8 cellular contexts compared by ENCODE assay signal in the genomic region with DNA sequence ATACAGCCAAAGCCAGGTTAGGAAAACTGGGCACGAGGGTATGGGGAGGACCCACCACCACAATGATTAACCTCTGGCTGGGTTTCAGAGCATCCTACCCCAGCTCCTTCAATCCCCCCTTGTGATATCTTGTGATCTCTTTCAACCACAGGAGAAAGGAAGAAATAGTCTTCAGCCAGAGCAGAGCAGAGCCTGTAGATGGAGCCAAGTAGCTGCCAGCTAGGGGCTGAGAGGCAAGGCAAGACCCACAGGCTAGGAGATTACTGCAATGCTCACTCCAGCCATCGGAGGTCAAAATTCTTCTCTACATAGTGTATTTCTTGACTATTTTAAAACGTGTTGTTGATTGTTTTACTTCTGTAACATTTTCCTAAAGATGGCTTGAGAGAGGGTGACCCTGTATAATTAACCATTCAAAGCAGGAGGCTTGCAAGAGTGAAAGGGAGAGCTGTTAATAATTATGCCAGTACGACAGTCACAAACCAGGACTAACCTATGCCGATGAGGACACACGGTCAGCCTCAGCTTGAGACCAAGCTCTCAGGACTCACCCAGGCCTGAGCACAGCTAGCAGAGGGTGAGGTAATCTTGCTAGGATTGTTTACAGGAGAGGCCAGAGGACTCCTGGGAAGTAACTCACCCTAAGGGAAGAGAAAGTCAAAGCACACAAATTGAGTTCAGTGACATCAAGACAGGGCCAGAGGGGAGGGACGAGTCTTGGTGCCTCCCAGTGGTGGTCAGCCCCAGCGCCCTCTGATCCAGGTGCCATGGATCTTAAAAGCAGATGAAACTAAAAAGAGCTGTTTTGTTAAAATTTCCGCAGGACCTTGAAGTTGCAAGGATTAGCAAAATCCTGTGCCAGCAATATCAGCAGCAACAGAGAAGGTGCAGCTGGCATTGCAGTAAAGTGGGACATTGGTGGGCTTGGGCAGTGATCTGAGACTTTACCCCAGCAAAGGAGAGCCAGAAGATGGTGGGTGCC. TPM values are rescaled to one million over a fixed set of nuclear protein-coding genes. Genes with fewer than 3 reads are reported as not detected.
A peak's percentile ranks its signal among the peaks of the same experiment; 100 is the strongest.
DNase-seq lines count a peak whose midpoint lies in the region; ATAC-seq and TF ChIP-seq lines count a peak whose summit lies in the region.

No MANE protein-coding gene starts in this region.

- ATAC-seq in HG02938 (IDR thresholded peaks at IDR 0.05; ENCODE audit: unreplicated experiment) (peak; percentile 65), GM21529 (IDR thresholded peaks at IDR 0.05; ENCODE audit: unreplicated experiment) (no peak)
- ATAC-seq in activated naive CD8-positive, alpha-beta T cell treated with anti-CD3 and anti-CD28 coated beads, Interleukin-2, amount 50 U/mL, for 24 hours, result peak; percentile 82

- intact Hi-C loops in left ventricle myocardium inferior (cut with micrococcal nuclease), result no loop called here

- peak overlapping the region; percentile 2 for H3K27ac ChIP-seq in left ventricle myocardium inferior (replicated peaks)

- TF ChIP-seq CTCF in left ventricle myocardium inferior (IDR thresholded peaks at IDR 0.05; ENCODE audit: borderline replicate concordance), result peak; percentile 55

- H3K36me3 ChIP-seq in left ventricle myocardium inferior, result no peaks in the 10 kb centered on the region

- peaks cover 44% of the 10 kb centered on the region for H3K4me1 ChIP-seq in left ventricle myocardium inferior

- H3K36me3 Mint-ChIP-seq in activated naive CD8-positive, alpha-beta T cell treated with anti-CD3 and anti-CD28 coated beads, Interleukin-2, amount 50 U/mL, for 24 hours (ENCODE audit: low read depth), result no peaks in the 10 kb centered on the region

- H3K9me3 ChIP-seq in left ventricle myocardium inferior (replicated peaks), result no peaks in the 10 kb centered on the region

- H3K27me3 ChIP-seq in left ventricle myocardium inferior (ENCODE audit: low read depth), result peaks cover 2% of the 10 kb centered on the region

- H3K4me3 Mint-ChIP-seq in activated naive CD8-positive, alpha-beta T cell treated with anti-CD3 and anti-CD28 coated beads, Interleukin-2, amount 50 U/mL, for 24 hours, result no peak overlapping the region

- peak; percentile 70 for DNase-seq in SIG-M5 treated with dmso at 0.1 percent for 504 hours (lab: John Stamatoyannopoulos, UW; ENCODE audit: unreplicated experiment)
- DNase-seq in SIG-M5 (lab: John Stamatoyannopoulos, UW), result no peak
- peak; percentile 51 for DNase-seq in NCI-H82 (lab: John Stamatoyannopoulos, UW)
- peak; percentile 18 for DNase-seq in activated naive CD8-positive, alpha-beta T cell treated with anti-CD3 and anti-CD28 coated beads, Interleukin-2, amount 50 U/mL, for 24 hours
- no peak for DNase-seq in left ventricle myocardium inferior
- peak; percentile 92 for DNase-seq in renal cortical epithelial cell (ENCODE audit: low read depth)

- H3K4me3 ChIP-seq in left ventricle myocardium inferior, result no peak overlapping the region

- H3K27ac Mint-ChIP-seq in activated naive CD8-positive, alpha-beta T cell treated with anti-CD3 and anti-CD28 coated beads, Interleukin-2, amount 50 U/mL, for 24 hours, result no peak overlapping the region

- H3K27me3 Mint-ChIP-seq in activated naive CD8-positive, alpha-beta T cell treated with anti-CD3 and anti-CD28 coated beads, Interleukin-2, amount 50 U/mL, for 24 hours, result peaks cover 6% of the 10 kb centered on the region

- H3K4me1 Mint-ChIP-seq in activated naive CD8-positive, alpha-beta T cell treated with anti-CD3 and anti-CD28 coated beads, Interleukin-2, amount 50 U/mL, for 24 hours, result no peaks in the 10 kb centered on the region

- H3K9me3 Mint-ChIP-seq in activated naive CD8-positive, alpha-beta T cell treated with anti-CD3 and anti-CD28 coated beads, Interleukin-2, amount 50 U/mL, for 24 hours, result no peaks in the 10 kb centered on the region

RNA-seq across cellular contexts. Expression of a gene that starts 29.8 kb away (rescaled TPM):
- total RNA-seq in left ventricle myocardium inferior, result 4.3 TPM
- total RNA-seq in renal cortical epithelial cell, result 3.5 and 43.6 TPM in 2 replicates

Comparison
In these comparisons a context has a peak if more than half of its experiments do, and no peak if none do; other contexts are left out.
1. DNase-seq: peak in SIG-M5 treated with dmso at 0.1 percent for 504 hours (single experiment), NCI-H82 (single experiment), activated naive CD8-positive, alpha-beta T cell treated with anti-CD3 and anti-CD28 coated beads, Interleukin-2, amount 50 U/mL, for 24 hours (single experiment) and renal cortical epithelial cell (single experiment); none in SIG-M5 (single experiment) and left ventricle myocardium inferior (single experiment).